ENCODE assay signal across 2 cellular contexts in the genomic region with DNA sequence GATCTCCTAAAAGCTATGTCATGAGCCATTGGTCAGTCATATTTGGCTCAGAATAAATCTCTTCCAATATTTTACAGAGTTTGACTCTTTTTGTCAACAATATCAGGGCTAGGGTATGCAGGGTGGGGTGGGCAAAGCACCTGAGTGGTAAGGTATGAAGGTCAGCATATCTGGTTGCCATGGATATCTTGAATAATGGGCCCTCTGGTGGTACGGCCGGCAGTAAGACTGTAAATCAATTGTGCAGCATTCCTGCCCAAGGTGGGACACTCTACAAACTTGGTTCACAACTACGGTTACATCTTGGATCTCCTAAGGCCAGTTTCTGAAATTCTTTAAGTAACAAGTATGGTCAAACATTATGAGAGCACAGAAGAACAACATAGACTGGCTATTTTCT.
A peak's percentile ranks its signal among the peaks of the same experiment; 100 is the strongest.
TF ChIP-seq lines count a peak whose summit lies in the region.

No MANE protein-coding gene starts in this region.

TF ChIP-seq in HepG2, 621 proteins besides CTCF, POLR2A, EP300 and RAD21:
- TF ChIP-seq, protein P1, sequence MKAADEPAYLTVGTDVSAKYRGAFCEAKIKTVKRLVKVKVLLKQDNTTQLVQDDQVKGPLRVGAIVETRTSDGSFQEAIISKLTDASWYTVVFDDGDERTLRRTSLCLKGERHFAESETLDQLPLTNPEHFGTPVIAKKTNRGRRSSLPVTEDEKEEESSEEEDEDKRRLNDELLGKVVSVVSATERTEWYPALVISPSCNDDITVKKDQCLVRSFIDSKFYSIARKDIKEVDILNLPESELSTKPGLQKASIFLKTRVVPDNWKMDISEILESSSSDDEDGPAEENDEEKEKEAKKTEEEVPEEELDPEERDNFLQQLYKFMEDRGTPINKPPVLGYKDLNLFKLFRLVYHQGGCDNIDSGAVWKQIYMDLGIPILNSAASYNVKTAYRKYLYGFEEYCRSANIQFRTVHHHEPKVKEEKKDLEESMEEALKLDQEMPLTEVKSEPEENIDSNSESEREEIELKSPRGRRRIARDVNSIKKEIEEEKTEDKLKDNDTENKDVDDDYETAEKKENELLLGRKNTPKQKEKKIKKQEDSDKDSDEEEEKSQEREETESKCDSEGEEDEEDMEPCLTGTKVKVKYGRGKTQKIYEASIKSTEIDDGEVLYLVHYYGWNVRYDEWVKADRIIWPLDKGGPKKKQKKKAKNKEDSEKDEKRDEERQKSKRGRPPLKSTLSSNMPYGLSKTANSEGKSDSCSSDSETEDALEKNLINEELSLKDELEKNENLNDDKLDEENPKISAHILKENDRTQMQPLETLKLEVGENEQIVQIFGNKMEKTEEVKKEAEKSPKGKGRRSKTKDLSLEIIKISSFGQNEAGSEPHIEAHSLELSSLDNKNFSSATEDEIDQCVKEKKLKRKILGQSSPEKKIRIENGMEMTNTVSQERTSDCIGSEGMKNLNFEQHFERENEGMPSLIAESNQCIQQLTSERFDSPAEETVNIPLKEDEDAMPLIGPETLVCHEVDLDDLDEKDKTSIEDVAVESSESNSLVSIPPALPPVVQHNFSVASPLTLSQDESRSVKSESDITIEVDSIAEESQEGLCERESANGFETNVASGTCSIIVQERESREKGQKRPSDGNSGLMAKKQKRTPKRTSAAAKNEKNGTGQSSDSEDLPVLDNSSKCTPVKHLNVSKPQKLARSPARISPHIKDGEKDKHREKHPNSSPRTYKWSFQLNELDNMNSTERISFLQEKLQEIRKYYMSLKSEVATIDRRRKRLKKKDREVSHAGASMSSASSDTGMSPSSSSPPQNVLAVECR (CRISPR knock-in tag; IDR thresholded peaks at IDR 0.05; ENCODE audit: borderline replicate concordance), result no peak
- 0 out of 2 replicates have a peak, but pooled peaks have one; percentile 20 for TF ChIP-seq ZKSCAN8 (CRISPR knock-in tag; IDR thresholded peaks at IDR 0.05; ENCODE audit: borderline replicate concordance)
- TF ChIP-seq SALL2 (CRISPR knock-in tag; IDR thresholded peaks at IDR 0.05), result no peak
- peak; percentile 71 for TF ChIP-seq TEAD3 (CRISPR knock-in tag; optimal IDR thresholded peaks at IDR 0.05; ENCODE audit: borderline replicate concordance)
- TF ChIP-seq SMC3 (IDR thresholded peaks at IDR 0.05; ENCODE audit: low read length), result peak; percentile 37; the same call in 1 of the 2 replicates
- TF ChIP-seq STAG1 (CRISPR knock-in tag; IDR thresholded peaks at IDR 0.05), result peak; percentile 68
- TF ChIP-seq RFX3 (CRISPR knock-in tag; IDR thresholded peaks at IDR 0.05), result peak; percentile 64
- no peak for TF ChIP-seq ZBTB10 (CRISPR knock-in tag; IDR thresholded peaks at IDR 0.05; ENCODE audit: borderline replicate concordance)

TF ChIP-seq in WTC11, 78 proteins besides CTCF, POLR2A, EP300 and RAD21 (continued from another document):
- TF ChIP-seq, protein P2, sequence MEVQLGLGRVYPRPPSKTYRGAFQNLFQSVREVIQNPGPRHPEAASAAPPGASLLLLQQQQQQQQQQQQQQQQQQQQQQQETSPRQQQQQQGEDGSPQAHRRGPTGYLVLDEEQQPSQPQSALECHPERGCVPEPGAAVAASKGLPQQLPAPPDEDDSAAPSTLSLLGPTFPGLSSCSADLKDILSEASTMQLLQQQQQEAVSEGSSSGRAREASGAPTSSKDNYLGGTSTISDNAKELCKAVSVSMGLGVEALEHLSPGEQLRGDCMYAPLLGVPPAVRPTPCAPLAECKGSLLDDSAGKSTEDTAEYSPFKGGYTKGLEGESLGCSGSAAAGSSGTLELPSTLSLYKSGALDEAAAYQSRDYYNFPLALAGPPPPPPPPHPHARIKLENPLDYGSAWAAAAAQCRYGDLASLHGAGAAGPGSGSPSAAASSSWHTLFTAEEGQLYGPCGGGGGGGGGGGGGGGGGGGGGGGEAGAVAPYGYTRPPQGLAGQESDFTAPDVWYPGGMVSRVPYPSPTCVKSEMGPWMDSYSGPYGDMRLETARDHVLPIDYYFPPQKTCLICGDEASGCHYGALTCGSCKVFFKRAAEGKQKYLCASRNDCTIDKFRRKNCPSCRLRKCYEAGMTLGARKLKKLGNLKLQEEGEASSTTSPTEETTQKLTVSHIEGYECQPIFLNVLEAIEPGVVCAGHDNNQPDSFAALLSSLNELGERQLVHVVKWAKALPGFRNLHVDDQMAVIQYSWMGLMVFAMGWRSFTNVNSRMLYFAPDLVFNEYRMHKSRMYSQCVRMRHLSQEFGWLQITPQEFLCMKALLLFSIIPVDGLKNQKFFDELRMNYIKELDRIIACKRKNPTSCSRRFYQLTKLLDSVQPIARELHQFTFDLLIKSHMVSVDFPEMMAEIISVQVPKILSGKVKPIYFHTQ (CRISPR knock-in tag; IDR thresholded peaks at IDR 0.05), result no peak
- TF ChIP-seq GABPB1 (CRISPR knock-in tag; IDR thresholded peaks at IDR 0.05) (no peak), OVOL2 (CRISPR knock-in tag; IDR thresholded peaks at IDR 0.05; ENCODE audit: borderline replicate concordance) (no peak), HMGA2 (CRISPR knock-in tag; IDR thresholded peaks at IDR 0.05) (no peak), NR3C1 (CRISPR knock-in tag; conservative IDR thresholded peaks at IDR 0.05; ENCODE audit: low read depth) (no peak), SMAD3 (CRISPR knock-in tag; IDR thresholded peaks at IDR 0.05; ENCODE audit: borderline replicate concordance) (no peak), NR2C2 (CRISPR knock-in tag; IDR thresholded peaks at IDR 0.05) (no peak), ELF4 (CRISPR knock-in tag; IDR thresholded peaks at IDR 0.05; ENCODE audit: low read depth) (no peak), PRRX2 (CRISPR knock-in tag; IDR thresholded peaks at IDR 0.05) (no peak)
- TF ChIP-seq, protein P3, sequence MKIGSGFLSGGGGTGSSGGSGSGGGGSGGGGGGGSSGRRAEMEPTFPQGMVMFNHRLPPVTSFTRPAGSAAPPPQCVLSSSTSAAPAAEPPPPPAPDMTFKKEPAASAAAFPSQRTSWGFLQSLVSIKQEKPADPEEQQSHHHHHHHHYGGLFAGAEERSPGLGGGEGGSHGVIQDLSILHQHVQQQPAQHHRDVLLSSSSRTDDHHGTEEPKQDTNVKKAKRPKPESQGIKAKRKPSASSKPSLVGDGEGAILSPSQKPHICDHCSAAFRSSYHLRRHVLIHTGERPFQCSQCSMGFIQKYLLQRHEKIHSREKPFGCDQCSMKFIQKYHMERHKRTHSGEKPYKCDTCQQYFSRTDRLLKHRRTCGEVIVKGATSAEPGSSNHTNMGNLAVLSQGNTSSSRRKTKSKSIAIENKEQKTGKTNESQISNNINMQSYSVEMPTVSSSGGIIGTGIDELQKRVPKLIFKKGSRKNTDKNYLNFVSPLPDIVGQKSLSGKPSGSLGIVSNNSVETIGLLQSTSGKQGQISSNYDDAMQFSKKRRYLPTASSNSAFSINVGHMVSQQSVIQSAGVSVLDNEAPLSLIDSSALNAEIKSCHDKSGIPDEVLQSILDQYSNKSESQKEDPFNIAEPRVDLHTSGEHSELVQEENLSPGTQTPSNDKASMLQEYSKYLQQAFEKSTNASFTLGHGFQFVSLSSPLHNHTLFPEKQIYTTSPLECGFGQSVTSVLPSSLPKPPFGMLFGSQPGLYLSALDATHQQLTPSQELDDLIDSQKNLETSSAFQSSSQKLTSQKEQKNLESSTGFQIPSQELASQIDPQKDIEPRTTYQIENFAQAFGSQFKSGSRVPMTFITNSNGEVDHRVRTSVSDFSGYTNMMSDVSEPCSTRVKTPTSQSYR (CRISPR knock-in tag; IDR thresholded peaks at IDR 0.05), result no peak
- TF ChIP-seq, protein P4, sequence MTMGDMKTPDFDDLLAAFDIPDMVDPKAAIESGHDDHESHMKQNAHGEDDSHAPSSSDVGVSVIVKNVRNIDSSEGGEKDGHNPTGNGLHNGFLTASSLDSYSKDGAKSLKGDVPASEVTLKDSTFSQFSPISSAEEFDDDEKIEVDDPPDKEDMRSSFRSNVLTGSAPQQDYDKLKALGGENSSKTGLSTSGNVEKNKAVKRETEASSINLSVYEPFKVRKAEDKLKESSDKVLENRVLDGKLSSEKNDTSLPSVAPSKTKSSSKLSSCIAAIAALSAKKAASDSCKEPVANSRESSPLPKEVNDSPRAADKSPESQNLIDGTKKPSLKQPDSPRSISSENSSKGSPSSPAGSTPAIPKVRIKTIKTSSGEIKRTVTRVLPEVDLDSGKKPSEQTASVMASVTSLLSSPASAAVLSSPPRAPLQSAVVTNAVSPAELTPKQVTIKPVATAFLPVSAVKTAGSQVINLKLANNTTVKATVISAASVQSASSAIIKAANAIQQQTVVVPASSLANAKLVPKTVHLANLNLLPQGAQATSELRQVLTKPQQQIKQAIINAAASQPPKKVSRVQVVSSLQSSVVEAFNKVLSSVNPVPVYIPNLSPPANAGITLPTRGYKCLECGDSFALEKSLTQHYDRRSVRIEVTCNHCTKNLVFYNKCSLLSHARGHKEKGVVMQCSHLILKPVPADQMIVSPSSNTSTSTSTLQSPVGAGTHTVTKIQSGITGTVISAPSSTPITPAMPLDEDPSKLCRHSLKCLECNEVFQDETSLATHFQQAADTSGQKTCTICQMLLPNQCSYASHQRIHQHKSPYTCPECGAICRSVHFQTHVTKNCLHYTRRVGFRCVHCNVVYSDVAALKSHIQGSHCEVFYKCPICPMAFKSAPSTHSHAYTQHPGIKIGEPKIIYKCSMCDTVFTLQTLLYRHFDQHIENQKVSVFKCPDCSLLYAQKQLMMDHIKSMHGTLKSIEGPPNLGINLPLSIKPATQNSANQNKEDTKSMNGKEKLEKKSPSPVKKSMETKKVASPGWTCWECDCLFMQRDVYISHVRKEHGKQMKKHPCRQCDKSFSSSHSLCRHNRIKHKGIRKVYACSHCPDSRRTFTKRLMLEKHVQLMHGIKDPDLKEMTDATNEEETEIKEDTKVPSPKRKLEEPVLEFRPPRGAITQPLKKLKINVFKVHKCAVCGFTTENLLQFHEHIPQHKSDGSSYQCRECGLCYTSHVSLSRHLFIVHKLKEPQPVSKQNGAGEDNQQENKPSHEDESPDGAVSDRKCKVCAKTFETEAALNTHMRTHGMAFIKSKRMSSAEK (CRISPR knock-in tag; IDR thresholded peaks at IDR 0.05; ENCODE audit: borderline replicate concordance), result no peak
- TF ChIP-seq, protein P5, sequence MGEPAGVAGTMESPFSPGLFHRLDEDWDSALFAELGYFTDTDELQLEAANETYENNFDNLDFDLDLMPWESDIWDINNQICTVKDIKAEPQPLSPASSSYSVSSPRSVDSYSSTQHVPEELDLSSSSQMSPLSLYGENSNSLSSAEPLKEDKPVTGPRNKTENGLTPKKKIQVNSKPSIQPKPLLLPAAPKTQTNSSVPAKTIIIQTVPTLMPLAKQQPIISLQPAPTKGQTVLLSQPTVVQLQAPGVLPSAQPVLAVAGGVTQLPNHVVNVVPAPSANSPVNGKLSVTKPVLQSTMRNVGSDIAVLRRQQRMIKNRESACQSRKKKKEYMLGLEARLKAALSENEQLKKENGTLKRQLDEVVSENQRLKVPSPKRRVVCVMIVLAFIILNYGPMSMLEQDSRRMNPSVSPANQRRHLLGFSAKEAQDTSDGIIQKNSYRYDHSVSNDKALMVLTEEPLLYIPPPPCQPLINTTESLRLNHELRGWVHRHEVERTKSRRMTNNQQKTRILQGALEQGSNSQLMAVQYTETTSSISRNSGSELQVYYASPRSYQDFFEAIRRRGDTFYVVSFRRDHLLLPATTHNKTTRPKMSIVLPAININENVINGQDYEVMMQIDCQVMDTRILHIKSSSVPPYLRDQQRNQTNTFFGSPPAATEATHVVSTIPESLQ (CRISPR knock-in tag; IDR thresholded peaks at IDR 0.05), result no peak
- TF ChIP-seq, protein P6, sequence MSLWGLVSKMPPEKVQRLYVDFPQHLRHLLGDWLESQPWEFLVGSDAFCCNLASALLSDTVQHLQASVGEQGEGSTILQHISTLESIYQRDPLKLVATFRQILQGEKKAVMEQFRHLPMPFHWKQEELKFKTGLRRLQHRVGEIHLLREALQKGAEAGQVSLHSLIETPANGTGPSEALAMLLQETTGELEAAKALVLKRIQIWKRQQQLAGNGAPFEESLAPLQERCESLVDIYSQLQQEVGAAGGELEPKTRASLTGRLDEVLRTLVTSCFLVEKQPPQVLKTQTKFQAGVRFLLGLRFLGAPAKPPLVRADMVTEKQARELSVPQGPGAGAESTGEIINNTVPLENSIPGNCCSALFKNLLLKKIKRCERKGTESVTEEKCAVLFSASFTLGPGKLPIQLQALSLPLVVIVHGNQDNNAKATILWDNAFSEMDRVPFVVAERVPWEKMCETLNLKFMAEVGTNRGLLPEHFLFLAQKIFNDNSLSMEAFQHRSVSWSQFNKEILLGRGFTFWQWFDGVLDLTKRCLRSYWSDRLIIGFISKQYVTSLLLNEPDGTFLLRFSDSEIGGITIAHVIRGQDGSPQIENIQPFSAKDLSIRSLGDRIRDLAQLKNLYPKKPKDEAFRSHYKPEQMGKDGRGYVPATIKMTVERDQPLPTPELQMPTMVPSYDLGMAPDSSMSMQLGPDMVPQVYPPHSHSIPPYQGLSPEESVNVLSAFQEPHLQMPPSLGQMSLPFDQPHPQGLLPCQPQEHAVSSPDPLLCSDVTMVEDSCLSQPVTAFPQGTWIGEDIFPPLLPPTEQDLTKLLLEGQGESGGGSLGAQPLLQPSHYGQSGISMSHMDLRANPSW (CRISPR knock-in tag; conservative IDR thresholded peaks at IDR 0.05; ENCODE audit: low read depth), result no peak
- TF ChIP-seq, protein P7, sequence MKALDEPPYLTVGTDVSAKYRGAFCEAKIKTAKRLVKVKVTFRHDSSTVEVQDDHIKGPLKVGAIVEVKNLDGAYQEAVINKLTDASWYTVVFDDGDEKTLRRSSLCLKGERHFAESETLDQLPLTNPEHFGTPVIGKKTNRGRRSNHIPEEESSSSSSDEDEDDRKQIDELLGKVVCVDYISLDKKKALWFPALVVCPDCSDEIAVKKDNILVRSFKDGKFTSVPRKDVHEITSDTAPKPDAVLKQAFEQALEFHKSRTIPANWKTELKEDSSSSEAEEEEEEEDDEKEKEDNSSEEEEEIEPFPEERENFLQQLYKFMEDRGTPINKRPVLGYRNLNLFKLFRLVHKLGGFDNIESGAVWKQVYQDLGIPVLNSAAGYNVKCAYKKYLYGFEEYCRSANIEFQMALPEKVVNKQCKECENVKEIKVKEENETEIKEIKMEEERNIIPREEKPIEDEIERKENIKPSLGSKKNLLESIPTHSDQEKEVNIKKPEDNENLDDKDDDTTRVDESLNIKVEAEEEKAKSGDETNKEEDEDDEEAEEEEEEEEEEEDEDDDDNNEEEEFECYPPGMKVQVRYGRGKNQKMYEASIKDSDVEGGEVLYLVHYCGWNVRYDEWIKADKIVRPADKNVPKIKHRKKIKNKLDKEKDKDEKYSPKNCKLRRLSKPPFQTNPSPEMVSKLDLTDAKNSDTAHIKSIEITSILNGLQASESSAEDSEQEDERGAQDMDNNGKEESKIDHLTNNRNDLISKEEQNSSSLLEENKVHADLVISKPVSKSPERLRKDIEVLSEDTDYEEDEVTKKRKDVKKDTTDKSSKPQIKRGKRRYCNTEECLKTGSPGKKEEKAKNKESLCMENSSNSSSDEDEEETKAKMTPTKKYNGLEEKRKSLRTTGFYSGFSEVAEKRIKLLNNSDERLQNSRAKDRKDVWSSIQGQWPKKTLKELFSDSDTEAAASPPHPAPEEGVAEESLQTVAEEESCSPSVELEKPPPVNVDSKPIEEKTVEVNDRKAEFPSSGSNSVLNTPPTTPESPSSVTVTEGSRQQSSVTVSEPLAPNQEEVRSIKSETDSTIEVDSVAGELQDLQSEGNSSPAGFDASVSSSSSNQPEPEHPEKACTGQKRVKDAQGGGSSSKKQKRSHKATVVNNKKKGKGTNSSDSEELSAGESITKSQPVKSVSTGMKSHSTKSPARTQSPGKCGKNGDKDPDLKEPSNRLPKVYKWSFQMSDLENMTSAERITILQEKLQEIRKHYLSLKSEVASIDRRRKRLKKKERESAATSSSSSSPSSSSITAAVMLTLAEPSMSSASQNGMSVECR (CRISPR knock-in tag; IDR thresholded peaks at IDR 0.05; ENCODE audit: borderline replicate concordance), result no peak
- TF ChIP-seq, protein P8, sequence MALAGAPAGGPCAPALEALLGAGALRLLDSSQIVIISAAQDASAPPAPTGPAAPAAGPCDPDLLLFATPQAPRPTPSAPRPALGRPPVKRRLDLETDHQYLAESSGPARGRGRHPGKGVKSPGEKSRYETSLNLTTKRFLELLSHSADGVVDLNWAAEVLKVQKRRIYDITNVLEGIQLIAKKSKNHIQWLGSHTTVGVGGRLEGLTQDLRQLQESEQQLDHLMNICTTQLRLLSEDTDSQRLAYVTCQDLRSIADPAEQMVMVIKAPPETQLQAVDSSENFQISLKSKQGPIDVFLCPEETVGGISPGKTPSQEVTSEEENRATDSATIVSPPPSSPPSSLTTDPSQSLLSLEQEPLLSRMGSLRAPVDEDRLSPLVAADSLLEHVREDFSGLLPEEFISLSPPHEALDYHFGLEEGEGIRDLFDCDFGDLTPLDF (CRISPR knock-in tag; IDR thresholded peaks at IDR 0.05), result no peak
